8 cellular contexts compared by ENCODE assay signal in the genomic region with DNA sequence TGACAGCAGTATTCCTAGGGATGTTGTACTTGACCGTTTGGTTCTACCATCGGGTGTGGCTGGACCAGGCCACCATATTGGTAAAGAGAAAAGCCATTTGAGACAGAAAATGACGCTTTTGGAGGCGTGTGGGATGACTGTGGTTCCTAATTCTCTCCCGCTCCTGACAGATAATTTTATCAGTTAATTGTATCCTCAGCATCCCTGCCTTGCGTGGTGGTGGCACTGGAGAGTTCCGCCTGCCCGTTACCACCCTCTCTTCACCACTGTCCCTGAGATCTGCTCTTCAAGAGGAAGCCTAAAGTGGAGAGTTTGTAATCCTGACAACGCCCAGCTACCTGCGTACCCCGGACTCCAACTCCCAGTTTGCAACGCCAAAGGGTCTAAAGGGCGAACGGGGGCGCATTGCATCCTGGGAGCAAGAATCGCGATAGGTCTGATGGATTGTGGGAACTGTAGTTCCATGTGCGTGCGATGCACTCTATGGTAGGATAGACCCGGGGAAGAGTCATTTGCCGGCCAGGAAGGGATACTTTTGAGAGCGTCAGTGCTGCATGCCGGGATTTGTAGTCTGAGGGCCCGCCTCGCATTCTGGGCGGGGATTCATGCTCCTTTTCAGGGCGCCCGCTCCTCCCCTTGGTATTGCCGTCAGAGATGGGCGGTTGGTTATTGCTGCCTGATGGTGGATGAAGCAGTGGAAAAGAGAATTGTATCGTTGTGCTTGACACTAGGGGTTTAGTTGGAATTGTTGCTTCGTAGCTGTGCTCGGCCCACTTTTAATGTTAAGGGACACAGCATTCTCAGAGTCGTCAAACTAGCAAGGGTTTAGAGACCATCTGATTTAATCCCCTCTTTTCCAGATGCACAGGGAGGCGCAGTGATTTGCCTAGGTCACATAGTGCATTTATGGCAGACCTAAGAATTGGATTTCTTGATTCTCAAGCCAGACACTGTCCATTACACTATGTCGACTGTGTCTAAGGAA. TPM values are rescaled to one million over a fixed set of nuclear protein-coding genes. Genes with fewer than 3 reads are reported as not detected.
DNase-seq lines count a peak whose midpoint lies in the region; ATAC-seq lines count a peak whose summit lies in the region.

No MANE protein-coding gene starts in this region.

- H3K4me3 ChIP-seq in endocrine pancreas (ENCODE audit: control insufficient read depth, insufficient read depth, low read length), result peak overlapping the region; percentile 80

- no peaks in the 10 kb centered on the region for H3K9me3 ChIP-seq in endocrine pancreas (ENCODE audit: control insufficient read depth, low read length)

- peaks cover 13% of the 10 kb centered on the region for H3K4me1 ChIP-seq in endocrine pancreas (ENCODE audit: control insufficient read depth, insufficient read depth, low read length)

- H3K27me3 Mint-ChIP-seq in memory B cell, result no peaks in the 10 kb centered on the region

- no peaks in the 10 kb centered on the region for H3K36me3 ChIP-seq in endocrine pancreas (ENCODE audit: control insufficient read depth, insufficient read depth, low read length)

- peaks cover 11% of the 10 kb centered on the region for H3K4me1 Mint-ChIP-seq in memory B cell

- no peaks in the 10 kb centered on the region for H3K36me3 Mint-ChIP-seq in memory B cell

- DNase-seq in Caki2 (ENCODE audit: low read depth), result peak; percentile 99
- peak; percentile 99 for DNase-seq in HT1080 (ENCODE audit: low read depth)
- DNase-seq in NOMO-1 (lab: John Stamatoyannopoulos, UW; ENCODE audit: unreplicated experiment in 2 of 2), result peak; percentile 97 to 99
- DNase-seq in activated CD8-positive, alpha-beta memory T cell treated with anti-CD3 and anti-CD28 coated beads for 48 hours (ENCODE audit: low read depth in 2 of 3, low spot score in 2 of 3), result peak; percentile 62 to 79 (median 75)
- peak; percentile 84 to 93 for DNase-seq in memory B cell (ENCODE audit: low spot score in 2 of 2)
- peak; percentile 90 for DNase-seq in stimulated activated CD8-positive, alpha-beta memory T cell treated with anti-CD3 and anti-CD28 coated beads, Interleukin-12 subunit alpha, Interleukin-12 subunit beta, amount 100 ng/mL, for 1 hour (ENCODE audit: low read depth)

- no peaks in the 10 kb centered on the region for H3K27me3 ChIP-seq in endocrine pancreas (ENCODE audit: control insufficient read depth, insufficient read depth, low read length)

- in situ Hi-C loops in Caki2 (cut with HindIII; ENCODE audit: low pct_unique_long_range_greater_than_20kb, low sequenced_read_pairs), result no loop called here

- H3K4me3 Mint-ChIP-seq in memory B cell, result no peak overlapping the region

- H3K27ac Mint-ChIP-seq in memory B cell, result no peak overlapping the region

- H3K9me3 Mint-ChIP-seq in memory B cell, result no peaks in the 10 kb centered on the region

- H3K9ac ChIP-seq in endocrine pancreas (ENCODE audit: control insufficient read depth, insufficient read depth, low read length), result peak overlapping the region; percentile 63

- ATAC-seq in GM21381 (IDR thresholded peaks at IDR 0.05; ENCODE audit: unreplicated experiment), result peak; percentile 55
- peak; percentile 68 for ATAC-seq in memory B cell (ENCODE audit: low read depth)

RNA-seq across cellular contexts. Expression of a gene that starts 1.0 kb away (rescaled TPM):
- 10.6 and 19.2 TPM in 2 replicates for total RNA-seq in Caki2 (2014; rRNA removed; shearing (Covaris generic); ENCODE audit: low replicate concordance)
- 21.1 and 24.7 TPM in 2 replicates for total RNA-seq in HT1080 (2014; rRNA removed; shearing (Covaris generic))
- polyA plus RNA-seq in HT1080 (2015; cell fraction: cytosol; rRNA removed), result 12.6 and 18.9 TPM in 2 replicates
- polyA plus RNA-seq in HT1080 (2015; cell fraction: nucleus; rRNA removed), result 32.8 and 39.2 TPM in 2 replicates

RNA-seq across cellular contexts. Expression of a gene that starts 49.4 kb away (rescaled TPM):
- total RNA-seq in Caki2 (2014; rRNA removed; shearing (Covaris generic); ENCODE audit: low replicate concordance), result 36.2 and 50.4 TPM in 2 replicates
- 8.7 and 13.6 TPM in 2 replicates for total RNA-seq in HT1080 (2014; rRNA removed; shearing (Covaris generic))
- 7.0 and 7.8 TPM in 2 replicates for polyA plus RNA-seq in HT1080 (2015; cell fraction: cytosol; rRNA removed)
- 5.3 and 8.6 TPM in 2 replicates for polyA plus RNA-seq in HT1080 (2015; cell fraction: nucleus; rRNA removed)

RNA-seq across cellular contexts. Expression of a gene that starts 53.5 kb away (rescaled TPM):
- total RNA-seq in Caki2 (2014; rRNA removed; shearing (Covaris generic); ENCODE audit: low replicate concordance), result not detected in 2 replicates
- total RNA-seq in HT1080 (2014; rRNA removed; shearing (Covaris generic)), result not detected in 2 replicates
- polyA plus RNA-seq in HT1080 (2015; cell fraction: cytosol; rRNA removed), result 0.40 TPM in 1 of 2 replicates, not detected in the other
- polyA plus RNA-seq in HT1080 (2015; cell fraction: nucleus; rRNA removed), result 0.05 TPM in 1 of 2 replicates, not detected in the other

RNA-seq across cellular contexts. Expression of a gene that starts 54.8 kb away (rescaled TPM):
- total RNA-seq in Caki2 (2014; rRNA removed; shearing (Covaris generic); ENCODE audit: low replicate concordance), result 121 and 133 TPM in 2 replicates
- total RNA-seq in HT1080 (2014; rRNA removed; shearing (Covaris generic)), result 23.4 and 28.1 TPM in 2 replicates
- 46.8 and 46.9 TPM in 2 replicates for polyA plus RNA-seq in HT1080 (2015; cell fraction: cytosol; rRNA removed)
- 31.1 and 33.8 TPM in 2 replicates for polyA plus RNA-seq in HT1080 (2015; cell fraction: nucleus; rRNA removed)

Comparison
In these comparisons a context has a peak if more than half of its experiments do, and no peak if none do; other contexts are left out.
1. Peak in every context shown above with its lines: DNase-seq, ATAC-seq and H3K4me3 ChIP-seq.